In genomic region chr6:125533710-125534397, GRCh38 we compare ENCODE assay signal across 2 cellular contexts.
TF ChIP-seq lines count a peak whose summit lies in the region.

No MANE protein-coding gene starts in this region.

TF ChIP-seq in IMR-90, 13 proteins besides CTCF, POLR2A, EP300 and RAD21:
- no peak for TF ChIP-seq MAFK (IDR thresholded peaks at IDR 0.05; ENCODE audit: low read depth, low read length)
- TF ChIP-seq MAZ (IDR thresholded peaks at IDR 0.05; ENCODE audit: borderline replicate concordance, low read depth, low read length) = no peak
- TF ChIP-seq CHD1 (IDR thresholded peaks at IDR 0.05; ENCODE audit: low read depth, low read length) = no peak
- TF ChIP-seq SMC3 (IDR thresholded peaks at IDR 0.05; ENCODE audit: low read depth, low read length) = no peak
- no peak for TF ChIP-seq RCOR1 (IDR thresholded peaks at IDR 0.05; ENCODE audit: insufficient replicate concordance, low read length)
- TF ChIP-seq CEBPB (IDR thresholded peaks at IDR 0.05; ENCODE audit: low read depth, low read length) = no peak
- TF ChIP-seq, protein P1, sequence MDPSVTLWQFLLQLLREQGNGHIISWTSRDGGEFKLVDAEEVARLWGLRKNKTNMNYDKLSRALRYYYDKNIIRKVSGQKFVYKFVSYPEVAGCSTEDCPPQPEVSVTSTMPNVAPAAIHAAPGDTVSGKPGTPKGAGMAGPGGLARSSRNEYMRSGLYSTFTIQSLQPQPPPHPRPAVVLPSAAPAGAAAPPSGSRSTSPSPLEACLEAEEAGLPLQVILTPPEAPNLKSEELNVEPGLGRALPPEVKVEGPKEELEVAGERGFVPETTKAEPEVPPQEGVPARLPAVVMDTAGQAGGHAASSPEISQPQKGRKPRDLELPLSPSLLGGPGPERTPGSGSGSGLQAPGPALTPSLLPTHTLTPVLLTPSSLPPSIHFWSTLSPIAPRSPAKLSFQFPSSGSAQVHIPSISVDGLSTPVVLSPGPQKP (IDR thresholded peaks at IDR 0.05; ENCODE audit: borderline replicate concordance, low read depth, low read length) = no peak
- no peak for TF ChIP-seq USF2 (IDR thresholded peaks at IDR 0.05; ENCODE audit: low read depth, low read length)
- TF ChIP-seq NFE2L2 (IDR thresholded peaks at IDR 0.05; ENCODE audit: low read depth, low read length) = no peak
- no peak for TF ChIP-seq MXI1 (IDR thresholded peaks at IDR 0.05; ENCODE audit: borderline replicate concordance, low read depth, low read length)
- TF ChIP-seq BHLHE40 (IDR thresholded peaks at IDR 0.05; ENCODE audit: low read depth, low read length) = no peak
- TF ChIP-seq RFX5 (IDR thresholded peaks at IDR 0.05; ENCODE audit: low read depth, low read length) = no peak
- TF ChIP-seq FOS (IDR thresholded peaks at IDR 0.05; ENCODE audit: low read depth, low read length) = no peak

TF ChIP-seq in K562, 482 proteins besides CTCF, POLR2A, EP300 and RAD21:
- no peak for TF ChIP-seq HMGN3 (IDR thresholded peaks at IDR 0.05; ENCODE audit: borderline replicate concordance, extremely low read depth, insufficient read length, low read depth, low read length)
- no peak for TF ChIP-seq RBM25 (IDR thresholded peaks at IDR 0.05; ENCODE audit: low read depth, low read length, severe bottlenecking)
- TF ChIP-seq XRCC3 (IDR thresholded peaks at IDR 0.05) = no peak
- TF ChIP-seq ZNF778 (CRISPR knock-in tag; IDR thresholded peaks at IDR 0.05) = no peak
- no peak for TF ChIP-seq TCF3 (CRISPR knock-in tag; IDR thresholded peaks at IDR 0.05)
- TF ChIP-seq RB1 (IDR thresholded peaks at IDR 0.05; ENCODE audit: low read depth) = no peak
- no peak for TF ChIP-seq CHD1 (IDR thresholded peaks at IDR 0.05; ENCODE audit: low read length)
- no peak for TF ChIP-seq PHF21A (IDR thresholded peaks at IDR 0.05; ENCODE audit: borderline replicate concordance, low read depth)
- no peak for TF ChIP-seq SRF (CRISPR knock-in tag; IDR thresholded peaks at IDR 0.05)
- no peak for TF ChIP-seq TAF9B (IDR thresholded peaks at IDR 0.05; ENCODE audit: partially characterized antibody)
